Comparison of ENCODE assay signal across 1 cellular context in genomic region chr1:175192630-175193338, GRCh38.
TF ChIP-seq lines count a peak whose summit lies in the region.

KIAA0040 (minus strand) TSS chr1:175192776; CDS start chr1:175161013, 31,763 bp downstream.

TF ChIP-seq in K562, 482 proteins besides CTCF, POLR2A, EP300 and RAD21 (continued from another document and continues in another):
- TF ChIP-seq ATF4 (CRISPR knock-in tag; IDR thresholded peaks at IDR 0.05) (no peak), ATF1 (CRISPR knock-in tag; IDR thresholded peaks at IDR 0.05) (no peak), ATF1 (tag; IDR thresholded peaks at IDR 0.05) (peak; percentile 69), ZNF146 (CRISPR knock-in tag; IDR thresholded peaks at IDR 0.05; ENCODE audit: unreplicated experiment) (no peak), NCOA6 (IDR thresholded peaks at IDR 0.05) (0 out of 2 replicates have a peak, but pooled peaks have one; percentile 20), NCOA4 (IDR thresholded peaks at IDR 0.05; ENCODE audit: partially characterized antibody) (no peak), DPF2 (IDR thresholded peaks at IDR 0.05) (no peak), NONO (IDR thresholded peaks at IDR 0.05; ENCODE audit: low read depth in 2 of 2, low read length in 1 of 2) (0 out of 4 replicates have a peak, but pooled peaks of 1 of the 2 experiments have one; percentile 53), ZC3H8 (IDR thresholded peaks at IDR 0.05) (no peak), TEAD4 (IDR thresholded peaks at IDR 0.05; ENCODE audit: low read length) (no peak), TEAD4 (CRISPR knock-in tag; IDR thresholded peaks at IDR 0.05; ENCODE audit: borderline replicate concordance) (no peak), FOXP4 (CRISPR knock-in tag; IDR thresholded peaks at IDR 0.05; ENCODE audit: borderline replicate concordance) (no peak), ZBTB7A (IDR thresholded peaks at IDR 0.05; ENCODE audit: borderline replicate concordance, control insufficient read depth, low read depth, low read length) (peak; percentile 74; the same call in 1 of the 2 replicates), NR2C2 (CRISPR knock-in tag; IDR thresholded peaks at IDR 0.05) (no peak), NR2C2 (tag; IDR thresholded peaks at IDR 0.05) (peak; percentile 11; the same call in 1 of the 2 replicates), MAFG (tag; conservative IDR thresholded peaks at IDR 0.05) (no peak), L3MBTL2 (IDR thresholded peaks at IDR 0.05) (peak; percentile 45; the same call in 1 of the 2 replicates), ZEB2 (IDR thresholded peaks at IDR 0.05) (peak; percentile 75), E2F1 (CRISPR knock-in tag; IDR thresholded peaks at IDR 0.05) (no peak), ZNF253 (CRISPR knock-in tag; conservative IDR thresholded peaks at IDR 0.05) (no peak), TAF1 (IDR thresholded peaks at IDR 0.05; ENCODE audit: control insufficient read depth, extremely low read depth, insufficient read depth, low read length, severe bottlenecking) (peak; percentile 27), SMARCB1 (IDR thresholded peaks at IDR 0.05; ENCODE audit: insufficient read length, low read depth) (no peak), SNAPC5 (CRISPR knock-in tag; IDR thresholded peaks at IDR 0.05) (no peak), VEZF1 (CRISPR knock-in tag; IDR thresholded peaks at IDR 0.05) (peak; percentile 87), ZNF217 (CRISPR knock-in tag; IDR thresholded peaks at IDR 0.05) (no peak), COPS2 (conservative IDR thresholded peaks at IDR 0.05) (no peak), ZBTB17 (CRISPR knock-in tag; IDR thresholded peaks at IDR 0.05) (no peak), KLF6 (CRISPR knock-in tag; IDR thresholded peaks at IDR 0.05; ENCODE audit: borderline replicate concordance) (0 out of 2 replicates have a peak, but pooled peaks have one; percentile 17), SUPT5H (IDR thresholded peaks at IDR 0.05) (peak; percentile 15; the same call in 1 of the 2 replicates), MTA3 (IDR thresholded peaks at IDR 0.05; ENCODE audit: borderline replicate concordance) (no peak), ZNF197 (CRISPR knock-in tag; IDR thresholded peaks at IDR 0.05; ENCODE audit: low read depth) (no peak), NFE2L1 (tag; IDR thresholded peaks at IDR 0.05; ENCODE audit: borderline replicate concordance, low read depth) (no peak), MEIS2 (IDR thresholded peaks at IDR 0.05; ENCODE audit: partially characterized antibody) (no peak), KLF10 (CRISPR knock-in tag; IDR thresholded peaks at IDR 0.05) (no peak), GTF2F1 (IDR thresholded peaks at IDR 0.05; ENCODE audit: low read depth, low read length) (no peak), E2F3 (CRISPR knock-in tag; IDR thresholded peaks at IDR 0.05) (no peak), ZNF407 (IDR thresholded peaks at IDR 0.05; ENCODE audit: low read depth) (no peak), MCM5 (IDR thresholded peaks at IDR 0.05; ENCODE audit: low read depth) (no peak), ARHGAP35 (IDR thresholded peaks at IDR 0.05; ENCODE audit: partially characterized antibody) (no peak), ZNF764 (CRISPR knock-in tag; IDR thresholded peaks at IDR 0.05; ENCODE audit: low read depth) (no peak), SRSF3 (IDR thresholded peaks at IDR 0.05; ENCODE audit: insufficient read depth, low read length) (no peak), CCAR2 (IDR thresholded peaks at IDR 0.05; ENCODE audit: low read depth, low read length) (no peak), POLR3A (IDR thresholded peaks at IDR 0.05; ENCODE audit: borderline replicate concordance, extremely low read depth, insufficient read depth, insufficient read length) (no peak), PHF8 (IDR thresholded peaks at IDR 0.05; ENCODE audit: borderline replicate concordance, low read length) (peak; percentile 58; the same call in 1 of the 2 replicates), CHAMP1 (IDR thresholded peaks at IDR 0.05) (peak; percentile 24; the same call in 1 of the 2 replicates), NEUROD1 (IDR thresholded peaks at IDR 0.05; ENCODE audit: borderline replicate concordance, low read depth, low read length, partially characterized antibody) (no peak), EZH2 (IDR thresholded peaks at IDR 0.05; ENCODE audit: borderline replicate concordance, low read depth, low read length) (no peak), NFXL1 (CRISPR knock-in tag; IDR thresholded peaks at IDR 0.05) (no peak), TAF9B (IDR thresholded peaks at IDR 0.05; ENCODE audit: partially characterized antibody) (peak; percentile 26), XRCC4 (IDR thresholded peaks at IDR 0.05; ENCODE audit: extremely low read depth, insufficient read depth, insufficient read length) (no peak), JUND (IDR thresholded peaks at IDR 0.05; ENCODE audit: borderline replicate concordance, low read depth, low read length) (no peak; the same call in 1 of the 2 replicates), JUND (tag; IDR thresholded peaks at IDR 0.05; ENCODE audit: borderline replicate concordance, low read depth, low read length) (peak; percentile 24; the same call in 1 of the 3 replicates)
- TF ChIP-seq, protein P1, sequence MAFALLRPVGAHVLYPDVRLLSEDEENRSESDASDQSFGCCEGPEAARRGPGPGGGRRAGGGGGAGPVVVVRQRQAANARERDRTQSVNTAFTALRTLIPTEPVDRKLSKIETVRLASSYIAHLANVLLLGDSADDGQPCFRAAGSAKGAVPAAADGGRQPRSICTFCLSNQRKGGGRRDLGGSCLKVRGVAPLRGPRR (CRISPR knock-in tag; IDR thresholded peaks at IDR 0.05), result no peak
- TF ChIP-seq, protein P2, sequence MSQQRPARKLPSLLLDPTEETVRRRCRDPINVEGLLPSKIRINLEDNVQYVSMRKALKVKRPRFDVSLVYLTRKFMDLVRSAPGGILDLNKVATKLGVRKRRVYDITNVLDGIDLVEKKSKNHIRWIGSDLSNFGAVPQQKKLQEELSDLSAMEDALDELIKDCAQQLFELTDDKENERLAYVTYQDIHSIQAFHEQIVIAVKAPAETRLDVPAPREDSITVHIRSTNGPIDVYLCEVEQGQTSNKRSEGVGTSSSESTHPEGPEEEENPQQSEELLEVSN (IDR thresholded peaks at IDR 0.05; ENCODE audit: borderline replicate concordance in 1 of 2, extremely low read depth in 1 of 2, insufficient read depth in 1 of 2, insufficient read length in 1 of 2, low read depth in 1 of 2, low read length in 1 of 2, poor library complexity in 1 of 2, severe bottlenecking in 1 of 2), result peak; percentile 8 to 65
